Comparison of ENCODE assay signal across 1 cellular context in genomic region chr1:84582802-84583587, GRCh38.
A peak's percentile ranks its signal among the peaks of the same experiment; 100 is the strongest.
TF ChIP-seq lines count a peak whose summit lies in the region.

No MANE protein-coding gene starts in this region.

TF ChIP-seq in K562, 482 proteins besides CTCF, POLR2A, EP300 and RAD21 (continued from another document and continues in another):
- TF ChIP-seq BCLAF1 (IDR thresholded peaks at IDR 0.05; ENCODE audit: borderline replicate concordance in 1 of 2, control insufficient read depth in 1 of 2, low read depth in 2 of 2, low read length in 1 of 2) (no peak), SAFB2 (IDR thresholded peaks at IDR 0.05; ENCODE audit: borderline replicate concordance, low read depth, low read length, severe bottlenecking) (no peak), EZH2 (IDR thresholded peaks at IDR 0.05; ENCODE audit: borderline replicate concordance, low read depth, low read length) (no peak), SNAPC5 (CRISPR knock-in tag; IDR thresholded peaks at IDR 0.05) (no peak), CHD4 (IDR thresholded peaks at IDR 0.05; ENCODE audit: insufficient read depth, insufficient replicate concordance, low read depth, low read length, poor library complexity, severe bottlenecking) (no peak), TAF7 (tag; IDR thresholded peaks at IDR 0.05) (no peak), RHOXF2B (CRISPR knock-in tag; conservative IDR thresholded peaks at IDR 0.05) (no peak), ZBTB43 (CRISPR knock-in tag; IDR thresholded peaks at IDR 0.05) (no peak), NCOA6 (IDR thresholded peaks at IDR 0.05) (no peak), THAP7 (CRISPR knock-in tag; IDR thresholded peaks at IDR 0.05) (no peak), MXD1 (CRISPR knock-in tag; IDR thresholded peaks at IDR 0.05; ENCODE audit: borderline replicate concordance, poor library complexity, severe bottlenecking) (no peak), SUPT5H (IDR thresholded peaks at IDR 0.05) (peak; percentile 55), GTF2F1 (IDR thresholded peaks at IDR 0.05; ENCODE audit: low read depth, low read length) (no peak), RBM17 (IDR thresholded peaks at IDR 0.05; ENCODE audit: borderline replicate concordance, low read depth, low read length) (no peak), PBX2 (CRISPR knock-in tag; IDR thresholded peaks at IDR 0.05; ENCODE audit: low read depth) (no peak), PBX2 (tag; conservative IDR thresholded peaks at IDR 0.05; ENCODE audit: low read depth) (0 out of 2 replicates have a peak, but pooled peaks have one; percentile 11), SMC3 (conservative IDR thresholded peaks at IDR 0.05; ENCODE audit: insufficient read depth, low read depth, low read length) (no peak), ZNF592 (IDR thresholded peaks at IDR 0.05) (0 out of 2 replicates have a peak, but pooled peaks have one; percentile 34), ZNF384 (IDR thresholded peaks at IDR 0.05; ENCODE audit: low read depth, low read length) (no peak), MAX (CRISPR knock-in tag; IDR thresholded peaks at IDR 0.05) (peak; percentile 52; the same call in 1 of the 2 replicates), SP1 (CRISPR knock-in tag; IDR thresholded peaks at IDR 0.05) (no peak), ZNF444 (CRISPR knock-in tag; IDR thresholded peaks at IDR 0.05) (no peak), ZNF707 (CRISPR knock-in tag; conservative IDR thresholded peaks at IDR 0.05) (no peak), LARP7 (IDR thresholded peaks at IDR 0.05) (no peak), PHF8 (IDR thresholded peaks at IDR 0.05; ENCODE audit: borderline replicate concordance, low read length) (peak; percentile 23; the same call in 1 of the 2 replicates), ZNF695 (CRISPR knock-in tag; IDR thresholded peaks at IDR 0.05) (no peak), ZBTB12 (CRISPR knock-in tag; IDR thresholded peaks at IDR 0.05) (no peak), ZNF584 (CRISPR knock-in tag; IDR thresholded peaks at IDR 0.05; ENCODE audit: low read depth) (peak; percentile 65; the same call in 1 of the 2 replicates), PKNOX1 (IDR thresholded peaks at IDR 0.05) (0 out of 2 replicates have a peak, but pooled peaks have one; percentile 23), IRF1 (CRISPR knock-in tag; IDR thresholded peaks at IDR 0.05; ENCODE audit: borderline replicate concordance) (no peak), YY1 (IDR thresholded peaks at IDR 0.05; ENCODE audit: borderline replicate concordance in 1 of 3, control insufficient read depth in 1 of 3, extremely low read depth in 1 of 3, insufficient read depth in 3 of 3, insufficient read length in 1 of 3, insufficient replicate concordance in 2 of 3, low read depth in 1 of 3, low read length in 2 of 3) (peak in 1 of 3 experiments; percentile 66), KHSRP (IDR thresholded peaks at IDR 0.05) (no peak), RREB1 (CRISPR knock-in tag; IDR thresholded peaks at IDR 0.05) (no peak), ZNF778 (CRISPR knock-in tag; IDR thresholded peaks at IDR 0.05) (no peak)
